In genomic region chr7:35768346-35768745, GRCh38 we compare ENCODE assay signal across 24 cellular contexts. TPM values are rescaled to one million over a fixed set of nuclear protein-coding genes. Genes with fewer than 3 reads are reported as not detected.
DNase-seq lines count a peak whose midpoint lies in the region; ATAC-seq and TF ChIP-seq lines count a peak whose summit lies in the region.
"Had no signal": no experiment of that assay in that cellular context is flagged by ENCODE, and none has a peak within 500 bp of the region (broad histone marks: within the 10 kb centered on the region; RNA-seq: fewer than 3 reads in every experiment).

No MANE protein-coding gene starts in this region.

- H3K4me3 Mint-ChIP-seq in HFFc6 = no peak overlapping the region
- H3K4me3 Mint-ChIP-seq: CD4-positive, CD25-positive, alpha-beta regulatory T cell had no signal

- ATAC-seq in HG02840 (IDR thresholded peaks at IDR 0.05; ENCODE audit: low FRiP score, unreplicated experiment) (no peak), GM18502 (IDR thresholded peaks at IDR 0.05; ENCODE audit: poor library complexity, unreplicated experiment) (no peak)
- ATAC-seq: HCT116, Right ventricle myocardium inferior, SK-N-SH treated with all-trans-retinoic acid at 6 μM for 48 hours had no signal

- no peaks in the 10 kb centered on the region for H3K4me1 Mint-ChIP-seq in HFFc6 (ENCODE audit: low read depth)
- H3K4me1 Mint-ChIP-seq: CD4-positive, CD25-positive, alpha-beta regulatory T cell had no signal

- H3K27ac ChIP-seq in angular gyrus (ENCODE audit: low read depth, low read length) = peak overlapping the region; percentile 56
- H3K27ac ChIP-seq: HL-60, PC-9, SJCRH30 had no signal

- DNase-seq in Ammon's horn (ENCODE audit: low spot score) (peak; percentile 68), globus pallidus (ENCODE audit: low spot score) (peak; percentile 85), posterior cingulate gyrus (peak in 9 of 10 donors; percentile 33 to 94 (median 56)), HFFc6 (no peak)
- no peak for DNase-seq in stimulated activated CD4-positive, alpha-beta T cell treated with anti-CD3 and anti-CD28 coated beads, Interleukin-12 subunit alpha, Interleukin-12 subunit beta, amount 100 ng/mL, for 4 hours
- DNase-seq: 8988T; ACHN; CD4-positive, CD25-positive, alpha-beta regulatory T cell; DMS79; EL; GF-D8; NCI-H1092 treated with DMSO at 0.1 percent for 48 hours; NCI-H1436 treated with DMSO at 0.1 percent for 48 hours; NCI-H187 treated with DMSO at 0.1 percent for 48 hours; NCI-H526; PC-9; SJCRH30 had no signal

- no peak for TF ChIP-seq CTCF in HFFc6 (IDR thresholded peaks at IDR 0.05)

- no peaks in the 10 kb centered on the region for H3K36me3 Mint-ChIP-seq in HFFc6 (ENCODE audit: low read depth)
- H3K36me3 Mint-ChIP-seq: CD4-positive, CD25-positive, alpha-beta regulatory T cell had no signal

- peaks cover 3% of the 10 kb centered on the region for H3K27me3 Mint-ChIP-seq in HFFc6 (ENCODE audit: insufficient read depth)

- H3K27ac Mint-ChIP-seq in HFFc6 = no peak overlapping the region
- H3K27ac Mint-ChIP-seq: CD4-positive, CD25-positive, alpha-beta regulatory T cell had no signal

- intact Hi-C loops in posterior cingulate gyrus (cut with DNase I) = no loop called here

- H3K9me3 Mint-ChIP-seq in HFFc6 = no peaks in the 10 kb centered on the region

RNA-seq across cellular contexts. Expression of gene SEPTIN7, which starts 32.5 kb away (rescaled TPM):
- total RNA-seq in HFFc6 (2021; fragmentation: NEBNext Ultra II Directional; extraction: Animal tissue kit (Norgen Biotek cat#: 25700)) = 100 to 1,000 TPM; 257 to 320 (median 291) TPM

Comparison
In these comparisons a context has a peak if more than half of its experiments do, and no peak if none do; other contexts are left out.
1. DNase-seq: peak in Ammon's horn (single experiment), globus pallidus (single experiment) and posterior cingulate gyrus (9 of 10); none in stimulated activated CD4-positive, alpha-beta T cell treated with anti-CD3 and anti-CD28 coated beads, Interleukin-12 subunit alpha, Interleukin-12 subunit beta, amount 100 ng/mL, for 4 hours (single experiment) and HFFc6 (single experiment).